24 cellular contexts compared by ENCODE assay signal in genomic region chr2:44716131-44716530, GRCh38.
"Had no signal": no experiment of that assay in that cellular context is flagged by ENCODE, and none has a peak within 500 bp of the region (broad histone marks: within the 10 kb centered on the region; RNA-seq: fewer than 3 reads in every experiment).

No MANE protein-coding gene starts in this region.

- H3K4me1 Mint-ChIP-seq: stimulated activated naive CD8-positive, alpha-beta T cell treated with anti-CD3 and anti-CD28 coated beads, Interleukin-15, amount 100 ng/mL, for 72 hours had no signal

- H3K4me2 ChIP-seq: smooth muscle cell had no signal

- H3K36me3 Mint-ChIP-seq: stimulated activated memory B cell treated with anti-CD40 and anti-IgM and Interleukin-4, amounts not matched to agents 10 μg/mL and 1 μg/mL and 100 μg/mL, for 72 hours; type B pancreatic cell had no signal

- H3K4me3 ChIP-seq: body of pancreas, left lung, lower lobe of right lung, right lobe of liver, smooth muscle cell, vagina had no signal

- H3K9me3 ChIP-seq: body of pancreas, left lung, lower lobe of right lung, right lobe of liver, vagina had no signal

- H3K27me3 Mint-ChIP-seq: activated naive CD8-positive, alpha-beta T cell; stimulated activated memory B cell treated with anti-CD40 and anti-IgM and Interleukin-4, amounts not matched to agents 10 μg/mL and 1 μg/mL and 100 μg/mL, for 72 hours; stimulated activated naive CD8-positive, alpha-beta T cell treated with anti-CD3 and anti-CD28 coated beads, Interleukin-15, amount 100 ng/mL, for 72 hours; type B pancreatic cell had no signal

- H3K4me1 ChIP-seq: body of pancreas, left lung, lower lobe of right lung, right lobe of liver, vagina had no signal

- ATAC-seq: body of pancreas; lower lobe of right lung; stimulated activated memory B cell treated with anti-CD40 and anti-IgM and Interleukin-4, amounts not matched to agents 10 μg/mL and 1 μg/mL and 100 μg/mL, for 72 hours; stimulated activated naive CD8-positive, alpha-beta T cell treated with anti-CD3 and anti-CD28 coated beads, Interleukin-15, amount 100 ng/mL, for 72 hours had no signal

- H3K9me3 Mint-ChIP-seq: nephron; stimulated activated memory B cell treated with anti-CD40 and anti-IgM and Interleukin-4, amounts not matched to agents 10 μg/mL and 1 μg/mL and 100 μg/mL, for 72 hours; stimulated activated naive CD8-positive, alpha-beta T cell treated with anti-CD3 and anti-CD28 coated beads, Interleukin-15, amount 100 ng/mL, for 72 hours; T-helper 1 cell treated with Interleukin-12 subunit alpha and Interleukin-12 subunit beta and Interleukin-4 antibody, amounts not matched to agents 30 μg/mL and 1 μg/mL, for 36 hours; type B pancreatic cell had no signal

- DNase-seq: activated CD4-positive, alpha-beta T cell treated with anti-CD3 and anti-CD28 coated beads for 4 hours; activated CD4-positive, alpha-beta T cell treated with anti-CD3 and anti-CD28 coated beads, Interleukin-2, amount 50 U/mL, for 4 hours; activated effector memory CD4-positive, alpha-beta T cell treated with Interleukin-2 at 50 U/mL for 16 hours; activated naive CD4-positive, alpha-beta T cell treated with Interleukin-2 at 50 U/mL for 16 hours; body of pancreas; effector memory CD4-positive, alpha-beta T cell; erythroblast; left lung; lower lobe of right lung; posterior cingulate gyrus; right lobe of liver; stimulated activated CD4-positive, alpha-beta T cell treated with anti-CD3 and anti-CD28 coated beads, Interleukin-1b, Interleukin-23, amount 100 ng/mL, for 48 hours; stimulated activated CD4-positive, alpha-beta T cell treated with anti-CD3 and anti-CD28 coated beads, Interleukin-4, amount 100 ng/mL, for 4 hours; stimulated activated CD8-positive, alpha-beta memory T cell treated with anti-CD3 and anti-CD28 coated beads, Interleukin-4, amount 100 ng/mL, for 48 hours; stimulated activated naive CD8-positive, alpha-beta T cell treated with anti-CD3 and anti-CD28 coated beads, Interleukin-15, amount 100 ng/mL, for 72 hours; T-helper 9 cell had no signal

- H3K4me3 Mint-ChIP-seq: activated naive CD8-positive, alpha-beta T cell; nephron; stimulated activated memory B cell treated with anti-CD40 and anti-IgM and Interleukin-4, amounts not matched to agents 10 μg/mL and 1 μg/mL and 100 μg/mL, for 72 hours; stimulated activated naive CD8-positive, alpha-beta T cell treated with anti-CD3 and anti-CD28 coated beads, Interleukin-15, amount 100 ng/mL, for 72 hours; T-helper 1 cell treated with Interleukin-12 subunit alpha and Interleukin-12 subunit beta and Interleukin-4 antibody, amounts not matched to agents 30 μg/mL and 1 μg/mL, for 36 hours; type B pancreatic cell had no signal

- H3K36me3 ChIP-seq: left lung, lower lobe of right lung, right lobe of liver, vagina had no signal

- H3K27ac Mint-ChIP-seq: activated naive CD8-positive, alpha-beta T cell; nephron; stimulated activated memory B cell treated with anti-CD40 and anti-IgM and Interleukin-4, amounts not matched to agents 10 μg/mL and 1 μg/mL and 100 μg/mL, for 72 hours; T-helper 1 cell treated with Interleukin-12 subunit alpha and Interleukin-12 subunit beta and Interleukin-4 antibody, amounts not matched to agents 30 μg/mL and 1 μg/mL, for 36 hours; type B pancreatic cell had no signal

- H3K27me3 ChIP-seq: body of pancreas, left lung, right lobe of liver, vagina had no signal

- H3K27ac ChIP-seq: body of pancreas, left lung, lower lobe of right lung, right lobe of liver, vagina, VCaP had no signal
